In genomic region chr2:124580263-124580662, GRCh38 we compare ENCODE assay signal across 25 cellular contexts.
"Had no signal": no experiment of that assay in that cellular context is flagged by ENCODE, and none has a peak within 500 bp of the region (broad histone marks: within the 10 kb centered on the region; RNA-seq: fewer than 3 reads in every experiment).

No MANE protein-coding gene starts in this region.

- H3K9ac ChIP-seq: neural progenitor cell, parathyroid adenoma had no signal

- H3K79me2 ChIP-seq: parathyroid adenoma had no signal

- H3K36me3 ChIP-seq: neural progenitor cell, ovary, right lobe of liver, sigmoid colon, stomach, thoracic aorta, thyroid gland, tibial nerve, upper lobe of left lung, vagina had no signal

- H3K27ac ChIP-seq: neural progenitor cell, ovary, parathyroid adenoma, psoas muscle, right lobe of liver, sigmoid colon, stomach, thoracic aorta, thyroid gland, tibial nerve, upper lobe of left lung, vagina had no signal

- DNase-seq: natural killer cell; occipital lobe; ovary; posterior cingulate gyrus; psoas muscle; right cardiac atrium; right lobe of liver; sigmoid colon; small intestine; stimulated activated CD4-positive, alpha-beta T cell treated with anti-CD3 and anti-CD28 coated beads, Interleukin-15, amount 100 ng/mL, for 24 hours; stimulated activated CD4-positive, alpha-beta T cell treated with anti-CD3 and anti-CD28 coated beads, Interleukin-2, amount 100 ng/mL, for 24 hours; stimulated activated CD4-positive, alpha-beta T cell treated with anti-CD3 and anti-CD28 coated beads, Interleukin-2, amount 100 ng/mL, for 48 hours; stimulated activated CD4-positive, alpha-beta T cell treated with anti-CD3 and anti-CD28 coated beads, Interleukin-4, amount 100 ng/mL, for 24 hours; stimulated activated naive B cell treated with anti-CD40 and anti-IgM and Interleukin-4, amounts not matched to agents 10 μg/mL and 1 μg/mL and 100 μg/mL, for 72 hours; stimulated activated naive CD4-positive, alpha-beta T cell treated with Interleukin-2 at 50 U/mL for 16 hours; stomach; thyroid gland; trophoblast cell; upper lobe of left lung had no signal

- ATAC-seq: natural killer cell; psoas muscle; right cardiac atrium; right lobe of liver; stimulated activated effector memory CD8-positive, alpha-beta T cell treated with anti-CD3 and anti-CD28 coated beads, Interleukin-12 subunit alpha, Interleukin-12 subunit beta, amount 100 ng/mL, for 72 hours; stimulated activated naive B cell treated with anti-CD40 and anti-IgM and Interleukin-4, amounts not matched to agents 10 μg/mL and 1 μg/mL and 100 μg/mL, for 72 hours had no signal

- H3K9me3 ChIP-seq: ovary, psoas muscle, right lobe of liver, sigmoid colon, stomach, thoracic aorta, thyroid gland, tibial nerve, upper lobe of left lung, vagina had no signal

- H3K4me1 ChIP-seq: neural progenitor cell, parathyroid adenoma, psoas muscle, sigmoid colon, stomach, thyroid gland, tibial nerve, upper lobe of left lung, vagina had no signal

- H3K4me2 ChIP-seq: neural progenitor cell had no signal

- H2AFZ ChIP-seq: neural progenitor cell, parathyroid adenoma had no signal

- H3K4me3 ChIP-seq: neural progenitor cell, ovary, psoas muscle, right lobe of liver, sigmoid colon, stomach, thoracic aorta, thyroid gland, tibial nerve, upper lobe of left lung, vagina had no signal

- H3K27me3 ChIP-seq: neural progenitor cell, ovary, right lobe of liver, sigmoid colon, stomach, thyroid gland, tibial nerve, upper lobe of left lung, vagina had no signal
